Comparison of ENCODE assay signal across 9 cellular contexts in the genomic region with DNA sequence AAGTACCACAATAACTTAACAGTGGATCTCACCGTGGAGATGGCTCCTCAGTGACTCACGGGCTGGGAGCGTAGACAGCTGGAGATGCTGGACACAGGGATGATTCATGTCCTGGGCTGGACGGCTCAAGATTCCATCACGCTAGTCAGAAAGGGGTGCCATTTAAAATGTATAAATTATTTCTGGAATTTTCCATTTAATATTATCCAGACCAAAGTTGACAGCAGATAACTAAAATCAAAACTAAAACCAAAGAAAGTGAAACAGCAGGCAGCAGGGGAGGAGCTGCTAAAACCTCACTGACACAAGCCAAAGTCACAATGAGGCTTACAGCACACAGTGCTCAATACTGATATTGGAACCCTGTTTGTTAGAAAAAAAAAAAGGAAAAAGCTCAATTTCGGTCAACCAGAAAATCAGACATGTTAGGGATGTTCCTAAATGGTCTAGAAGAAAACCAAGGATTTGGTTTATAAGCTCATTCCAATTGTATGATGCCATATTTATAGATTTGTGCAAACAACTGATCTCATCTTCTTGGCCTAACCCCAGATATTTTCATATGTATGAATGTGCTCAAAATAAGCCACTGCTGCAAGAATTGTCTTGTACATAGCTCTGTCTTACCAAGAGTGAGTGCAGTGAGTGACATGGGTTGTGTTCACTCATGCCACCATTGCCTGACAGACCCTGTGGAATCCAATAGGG.
DNase-seq lines count a peak whose midpoint lies in the region; ATAC-seq lines count a peak whose summit lies in the region.
"Had no signal": no experiment of that assay in that cellular context is flagged by ENCODE, and none has a peak within 500 bp of the region (broad histone marks: within the 10 kb centered on the region; RNA-seq: fewer than 3 reads in every experiment).

No MANE protein-coding gene starts in this region.

- ATAC-seq in GM21381 (IDR thresholded peaks at IDR 0.05; ENCODE audit: unreplicated experiment) (peak; percentile 85), HG03558 (IDR thresholded peaks at IDR 0.05; ENCODE audit: extremely low read depth, unreplicated experiment) (peak; percentile 85)

- DNase-seq in EL (peak; percentile 96), astrocyte of the hippocampus (ENCODE audit: low read depth, low spot score) (peak; percentile 95), lung microvascular endothelial cell (ENCODE audit: low read depth in 2 of 2) (peak; percentile 29 to 97), NOMO-1 treated with dmso at 0.1 percent for 144 hours (lab: John Stamatoyannopoulos, UW; ENCODE audit: unreplicated experiment) (no peak), NCI-H1694 (lab: John Stamatoyannopoulos, UW) (no peak)
- no peak for DNase-seq in stimulated activated naive CD4-positive, alpha-beta T cell treated with Interleukin-2 at 50 U/mL for 16 hours (lab: John Stamatoyannopoulos, UW)
- DNase-seq: naive B cell had no signal

Comparison
In these comparisons a context has a peak if more than half of its experiments do, and no peak if none do; other contexts are left out.
1. DNase-seq: peak in EL (single experiment), astrocyte of the hippocampus (single experiment) and lung microvascular endothelial cell (2 of 2); none in NOMO-1 treated with dmso at 0.1 percent for 144 hours (single experiment), NCI-H1694 (single experiment) and stimulated activated naive CD4-positive, alpha-beta T cell treated with Interleukin-2 at 50 U/mL for 16 hours (single experiment).